Comparison of ENCODE assay signal across 1 cellular context in the genomic region with DNA sequence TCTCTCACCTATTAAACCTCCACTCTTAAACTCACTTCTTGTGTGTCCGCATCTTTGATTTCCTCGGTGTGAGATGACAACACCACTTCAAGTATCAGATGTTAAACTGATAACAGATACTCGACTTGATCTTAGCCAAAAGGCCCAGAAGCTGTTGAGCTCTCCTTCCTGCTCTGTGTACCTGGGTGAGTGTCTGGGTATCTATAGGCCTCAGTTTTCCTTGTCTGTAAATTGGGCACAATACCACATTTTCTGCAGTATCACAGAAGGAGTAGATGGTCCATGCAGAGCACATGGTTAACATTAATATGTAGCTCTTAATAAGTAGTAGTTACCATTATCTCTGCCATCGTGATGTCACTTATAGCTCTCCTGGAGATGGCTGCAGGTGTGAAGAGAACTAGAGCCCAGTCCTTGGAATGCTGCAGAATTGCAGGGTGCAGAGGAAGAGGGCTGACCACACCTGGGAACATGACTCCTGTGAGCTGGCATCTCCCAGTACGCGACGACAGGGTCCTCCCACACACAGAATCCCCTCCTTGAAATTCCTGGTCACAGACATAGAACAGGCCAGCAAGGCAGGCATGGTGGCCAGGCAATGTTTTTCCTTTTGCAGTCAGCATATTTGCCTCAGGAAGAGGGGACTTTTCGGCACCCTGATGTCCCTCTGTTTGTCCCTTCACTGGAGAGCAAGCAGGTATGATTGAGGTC.
TF ChIP-seq lines count a peak whose summit lies in the region.

No MANE protein-coding gene starts in this region.

TF ChIP-seq in IMR-90, 13 proteins besides CTCF, POLR2A, EP300 and RAD21:
- TF ChIP-seq NFE2L2 (IDR thresholded peaks at IDR 0.05; ENCODE audit: low read depth, low read length): no peak
- TF ChIP-seq MXI1 (IDR thresholded peaks at IDR 0.05; ENCODE audit: borderline replicate concordance, low read depth, low read length): no peak
- TF ChIP-seq SMC3 (IDR thresholded peaks at IDR 0.05; ENCODE audit: low read depth, low read length): no peak
- TF ChIP-seq CEBPB (IDR thresholded peaks at IDR 0.05; ENCODE audit: low read depth, low read length): no peak
- no peak for TF ChIP-seq RFX5 (IDR thresholded peaks at IDR 0.05; ENCODE audit: low read depth, low read length)
- no peak for TF ChIP-seq BHLHE40 (IDR thresholded peaks at IDR 0.05; ENCODE audit: low read depth, low read length)
- TF ChIP-seq MAFK (IDR thresholded peaks at IDR 0.05; ENCODE audit: low read depth, low read length): no peak
- TF ChIP-seq MAZ (IDR thresholded peaks at IDR 0.05; ENCODE audit: borderline replicate concordance, low read depth, low read length): no peak
- no peak for TF ChIP-seq USF2 (IDR thresholded peaks at IDR 0.05; ENCODE audit: low read depth, low read length)
- no peak for TF ChIP-seq ELK1 (IDR thresholded peaks at IDR 0.05; ENCODE audit: borderline replicate concordance, low read depth, low read length)
- no peak for TF ChIP-seq RCOR1 (IDR thresholded peaks at IDR 0.05; ENCODE audit: insufficient replicate concordance, low read length)
- TF ChIP-seq CHD1 (IDR thresholded peaks at IDR 0.05; ENCODE audit: low read depth, low read length): no peak
- TF ChIP-seq FOS (IDR thresholded peaks at IDR 0.05; ENCODE audit: low read depth, low read length): no peak
TF ChIP-seq in IMR-90: peak in this region for 0.
